ENCODE assay signal across 9 cellular contexts in the genomic region with DNA sequence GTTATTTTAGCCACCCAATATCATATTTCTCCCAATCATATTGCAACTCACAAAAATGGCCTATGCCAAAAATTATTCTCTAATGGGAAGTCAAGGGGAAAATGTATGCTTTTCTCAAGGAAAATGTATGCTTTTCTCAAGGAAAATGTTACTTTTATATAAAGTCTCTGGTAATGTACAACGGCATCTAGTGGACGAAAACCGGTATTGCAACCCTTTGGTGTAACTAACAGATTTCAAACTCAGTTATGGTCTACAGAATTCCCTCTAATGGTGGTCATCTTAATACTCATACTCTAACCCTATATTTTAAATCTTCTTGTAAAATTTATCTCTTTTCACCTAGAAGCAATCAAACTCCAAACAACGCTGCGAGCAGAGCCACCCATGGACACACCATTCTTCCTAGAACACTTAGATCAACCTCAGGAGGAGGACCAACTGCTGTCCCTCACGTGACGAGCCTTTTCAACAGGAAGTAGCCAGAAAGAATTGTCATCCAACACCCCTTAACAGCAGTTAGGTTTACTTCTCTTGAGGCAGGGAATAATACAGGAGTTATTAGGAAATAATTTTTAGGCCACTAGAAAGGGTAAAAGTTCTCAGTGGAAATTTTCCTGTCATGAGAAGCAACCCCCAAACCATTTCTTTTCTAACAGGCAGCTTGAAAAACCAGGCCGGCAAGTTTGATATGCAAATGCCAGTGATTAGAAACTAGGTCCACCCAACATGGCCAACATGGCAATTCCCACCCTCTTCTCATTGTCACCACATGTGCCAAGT. TPM values are rescaled to one million over a fixed set of nuclear protein-coding genes. Genes with fewer than 3 reads are reported as not detected.
DNase-seq lines count a peak whose midpoint lies in the region; ATAC-seq and TF ChIP-seq lines count a peak whose summit lies in the region.
"Had no signal": no experiment of that assay in that cellular context is flagged by ENCODE, and none has a peak within 500 bp of the region (broad histone marks: within the 10 kb centered on the region; RNA-seq: fewer than 3 reads in every experiment).

No MANE protein-coding gene starts in this region.

- no peaks in the 10 kb centered on the region for H3K27me3 ChIP-seq in HCT116 (ENCODE audit: insufficient read depth, low read length)
- H3K27me3 ChIP-seq in esophagus squamous epithelium: no peaks in the 10 kb centered on the region

- H3K79me2 ChIP-seq in HCT116 (ENCODE audit: insufficient read depth, low read length): no peaks in the 10 kb centered on the region

- no peak overlapping the region for H2AFZ ChIP-seq in HCT116 (ENCODE audit: low read depth, low read length, poor library complexity, severe bottlenecking)

- RAD21 ChIA-PET in HCT116 (lab: Charles Lee; ENCODE audit: low non-redundant PET in 1 of 2, low total read pairs in 2 of 2, uncharacterized antibody in 2 of 2, unreplicated experiment in 2 of 2): no interaction called here

- no peak for TF ChIP-seq POLR2A in HCT116 (IDR thresholded peaks at IDR 0.05; ENCODE audit: borderline replicate concordance, extremely low read depth, insufficient read depth, insufficient read length)
- TF ChIP-seq POLR2A in esophagus squamous epithelium (IDR thresholded peaks at IDR 0.05): no peak

- no peak overlapping the region for H3K4me2 ChIP-seq in HCT116 (ENCODE audit: low read length)

- H3K4me1 Mint-ChIP-seq in osteocyte (ENCODE audit: unreplicated experiment): no peaks in the 10 kb centered on the region

- DNase-seq in NCI-H345 (lab: John Stamatoyannopoulos, UW) (peak; percentile 3), NCI-H345 treated with DMSO at 0.1 percent for 48 hours (lab: John Stamatoyannopoulos, UW; ENCODE audit: unreplicated experiment) (no peak), HCT116 (ENCODE audit: low read depth, low spot score) (peak; percentile 24), esophagus squamous epithelium (lab: John Stamatoyannopoulos, UW) (no peak), osteocyte (ENCODE audit: extremely low spot score, unreplicated experiment) (no peak), NCI-H128 (lab: John Stamatoyannopoulos, UW; ENCODE audit: unreplicated experiment) (no peak)

- peak; percentile 38 to 86 (median 83); a peak in 5 of 6 replicates for TF ChIP-seq CTCF in HCT116 (IDR thresholded peaks at IDR 0.05 in 2 of 3, conservative IDR thresholded peaks at IDR 0.05 in 1 of 3; ENCODE audit: borderline replicate concordance in 1 of 3, insufficient read depth in 1 of 3, low read depth in 2 of 3, low read length in 2 of 3)
- peak; percentile 47 to 88 (median 69) for TF ChIP-seq CTCF in esophagus squamous epithelium (IDR thresholded peaks at IDR 0.05)
- TF ChIP-seq CTCF in osteocyte (IDR thresholded peaks at IDR 0.05): peak; percentile 77

- no peaks in the 10 kb centered on the region for H4K20me1 ChIP-seq in HCT116 (ENCODE audit: insufficient read depth)

- peak; percentile 51 for TF ChIP-seq RAD21 in HCT116 (IDR thresholded peaks at IDR 0.05; ENCODE audit: low read depth)

- CTCF ChIA-PET in HCT116 (lab: Charles Lee): no interaction called here

- H3K27ac Mint-ChIP-seq in osteocyte (ENCODE audit: unreplicated experiment): no peak overlapping the region
- H3K27ac Mint-ChIP-seq: activated naive CD4-positive, alpha-beta T cell treated with anti-CD3 and anti-CD28 coated beads, Interleukin-2, amount 50 U/mL, for 24 hours had no signal

- POLR2A ChIA-PET in HCT116 (lab: Charles Lee): no interaction called here

- H3K4me3 ChIP-seq in HCT116 (replicated peaks in 1 of 2; ENCODE audit: low read depth in 1 of 2, low read length in 2 of 2) (no peak overlapping the region), esophagus squamous epithelium (no peak overlapping the region)

- no peaks in the 10 kb centered on the region for H3K4me1 ChIP-seq in HCT116 (ENCODE audit: control insufficient read depth in 1 of 2, insufficient read depth in 2 of 2, low read length in 2 of 2)
- no peaks in the 10 kb centered on the region for H3K4me1 ChIP-seq in esophagus squamous epithelium

- H3K27me3 Mint-ChIP-seq in osteocyte (ENCODE audit: unreplicated experiment): peaks cover 16% of the 10 kb centered on the region
- H3K27me3 Mint-ChIP-seq: activated naive CD4-positive, alpha-beta T cell treated with anti-CD3 and anti-CD28 coated beads, Interleukin-2, amount 50 U/mL, for 24 hours had no signal

- H3K4me3 Mint-ChIP-seq in osteocyte (ENCODE audit: unreplicated experiment): no peak overlapping the region
- H3K4me3 Mint-ChIP-seq: activated naive CD4-positive, alpha-beta T cell treated with anti-CD3 and anti-CD28 coated beads, Interleukin-2, amount 50 U/mL, for 24 hours had no signal

- ATAC-seq in HCT116 (peak; percentile 47; the same call in 1 of the 2 replicates), SK-N-SH treated with all-trans-retinoic acid at 6 μM for 48 hours (peak; percentile 45; the same call in 1 of the 3 replicates), GM19455 (IDR thresholded peaks at IDR 0.05; ENCODE audit: unreplicated experiment) (no peak)

- intact Hi-C loops in HCT116 (cut with micrococcal nuclease) (no loop called here), esophagus squamous epithelium (cut with DNase I) (no loop called here)

- H3K27ac ChIP-seq in HCT116 (ENCODE audit: low read depth, low read length) (no peak overlapping the region), esophagus squamous epithelium (no peak overlapping the region)

- BruUV-seq in HCT116 (replicated peaks; lab: Mats Ljungman, UMichigan): no TSS peak

- H3K9me3 Mint-ChIP-seq in osteocyte (ENCODE audit: unreplicated experiment): no peaks in the 10 kb centered on the region
- H3K9me3 Mint-ChIP-seq: activated naive CD4-positive, alpha-beta T cell treated with anti-CD3 and anti-CD28 coated beads, Interleukin-2, amount 50 U/mL, for 24 hours had no signal

- H3K9me3 ChIP-seq in HCT116 (ENCODE audit: control insufficient read depth in 1 of 2, insufficient read depth in 1 of 2, low read depth in 1 of 2, low read length in 2 of 2) (no peaks in the 10 kb centered on the region), esophagus squamous epithelium (no peaks in the 10 kb centered on the region)

- WGBS in esophagus squamous epithelium, 2 donors: 15 to 24% methylated on average over 8 of the region's 8 CpGs

- no peak overlapping the region for H3K9ac ChIP-seq in HCT116 (ENCODE audit: low read length)

- no peaks in the 10 kb centered on the region for H3K9me2 ChIP-seq in HCT116 (ENCODE audit: insufficient read depth)

- H3K36me3 Mint-ChIP-seq in osteocyte (ENCODE audit: unreplicated experiment): no peaks in the 10 kb centered on the region
- H3K36me3 Mint-ChIP-seq: activated naive CD4-positive, alpha-beta T cell treated with anti-CD3 and anti-CD28 coated beads, Interleukin-2, amount 50 U/mL, for 24 hours had no signal

- no peaks in the 10 kb centered on the region for H3K36me3 ChIP-seq in HCT116 (ENCODE audit: control insufficient read depth in 1 of 2, insufficient read depth in 2 of 2, low read length in 2 of 2)
- H3K36me3 ChIP-seq in esophagus squamous epithelium: no peaks in the 10 kb centered on the region

TF ChIP-seq in HCT116, 20 proteins besides CTCF, POLR2A, EP300 and RAD21 (continues in another document):
- TF ChIP-seq FOSL1 (IDR thresholded peaks at IDR 0.05; ENCODE audit: low read depth): no peak
- TF ChIP-seq ATF3 (IDR thresholded peaks at IDR 0.05): no peak
- no peak for TF ChIP-seq CEBPB (IDR thresholded peaks at IDR 0.05; ENCODE audit: low read depth)
- no peak for TF ChIP-seq POLR2AphosphoS5 (IDR thresholded peaks at IDR 0.05; ENCODE audit: low read depth, low read length)
- TF ChIP-seq JUND (IDR thresholded peaks at IDR 0.05): no peak
- no peak for TF ChIP-seq ZNF274 (IDR thresholded peaks at IDR 0.05; ENCODE audit: low read depth, low read length)
- TF ChIP-seq EGR1 (IDR thresholded peaks at IDR 0.05; ENCODE audit: low read depth): no peak
- TF ChIP-seq TCF7L2 (IDR thresholded peaks at IDR 0.05; ENCODE audit: borderline replicate concordance, extremely low read depth, insufficient read depth, insufficient read length): no peak
- no peak for TF ChIP-seq EZH2 (IDR thresholded peaks at IDR 0.05)
- TF ChIP-seq SIN3A (IDR thresholded peaks at IDR 0.05; ENCODE audit: low read depth): no peak
- TF ChIP-seq YY1 (IDR thresholded peaks at IDR 0.05; ENCODE audit: extremely low read depth, insufficient replicate concordance, low read depth, low read length): no peak
- no peak for TF ChIP-seq ELF1 (IDR thresholded peaks at IDR 0.05; ENCODE audit: borderline replicate concordance, low read depth)
- no peak for TF ChIP-seq EZH2phosphoT487 (IDR thresholded peaks at IDR 0.05; ENCODE audit: borderline replicate concordance)

TF ChIP-seq in SK-N-SH treated with all-trans-retinoic acid at 6 μM for 48 hours, 23 proteins besides CTCF, POLR2A, EP300 and RAD21 (continues in another document):
- TF ChIP-seq PPARA (CRISPR knock-in tag; IDR thresholded peaks at IDR 0.05; ENCODE audit: borderline replicate concordance) (no peak), RARB (CRISPR knock-in tag; IDR thresholded peaks at IDR 0.05) (no peak), TCF4 (CRISPR knock-in tag; IDR thresholded peaks at IDR 0.05; ENCODE audit: borderline replicate concordance) (no peak), OSR1 (CRISPR knock-in tag; IDR thresholded peaks at IDR 0.05) (no peak), ESRRG (CRISPR knock-in tag; IDR thresholded peaks at IDR 0.05) (no peak), CSRNP3 (CRISPR knock-in tag; IDR thresholded peaks at IDR 0.05) (no peak), ARNTL (CRISPR knock-in tag; IDR thresholded peaks at IDR 0.05; ENCODE audit: borderline replicate concordance, low read depth) (no peak), ZNF70 (CRISPR knock-in tag; IDR thresholded peaks at IDR 0.05) (no peak), SNAI2 (CRISPR knock-in tag; IDR thresholded peaks at IDR 0.05) (no peak)

RNA-seq across cellular contexts. Expression of gene APOBEC1, which starts 20.1 kb away (rescaled TPM):
- not detected for total RNA-seq in HCT116 (2021; ENCODE audit: unreplicated experiment)
- not detected in 2 replicates for polyA plus RNA-seq in HCT116 (2012)
- not detected for total RNA-seq in esophagus squamous epithelium
- total RNA-seq in osteocyte: not detected in 2 replicates

RNA-seq across cellular contexts. Expression of gene GDF3, which starts 50.0 kb away (rescaled TPM):
- total RNA-seq in HCT116 (2021; ENCODE audit: unreplicated experiment): not detected
- polyA plus RNA-seq in HCT116 (2012): not detected in 2 replicates
- total RNA-seq in esophagus squamous epithelium: not detected
- not detected in 2 replicates for total RNA-seq in osteocyte

Comparison
In these comparisons a context has a peak if more than half of its experiments do, and no peak if none do; other contexts are left out.
1. DNase-seq: peak in NCI-H345 (single experiment) and HCT116 (single experiment); none in NCI-H345 treated with DMSO at 0.1 percent for 48 hours (single experiment), esophagus squamous epithelium (single experiment), osteocyte (single experiment) and NCI-H128 (single experiment).
2. Peak in every context shown above with its lines, with median percentiles within 50 percentile points of each other: CTCF ChIP-seq.